In the genomic region with DNA sequence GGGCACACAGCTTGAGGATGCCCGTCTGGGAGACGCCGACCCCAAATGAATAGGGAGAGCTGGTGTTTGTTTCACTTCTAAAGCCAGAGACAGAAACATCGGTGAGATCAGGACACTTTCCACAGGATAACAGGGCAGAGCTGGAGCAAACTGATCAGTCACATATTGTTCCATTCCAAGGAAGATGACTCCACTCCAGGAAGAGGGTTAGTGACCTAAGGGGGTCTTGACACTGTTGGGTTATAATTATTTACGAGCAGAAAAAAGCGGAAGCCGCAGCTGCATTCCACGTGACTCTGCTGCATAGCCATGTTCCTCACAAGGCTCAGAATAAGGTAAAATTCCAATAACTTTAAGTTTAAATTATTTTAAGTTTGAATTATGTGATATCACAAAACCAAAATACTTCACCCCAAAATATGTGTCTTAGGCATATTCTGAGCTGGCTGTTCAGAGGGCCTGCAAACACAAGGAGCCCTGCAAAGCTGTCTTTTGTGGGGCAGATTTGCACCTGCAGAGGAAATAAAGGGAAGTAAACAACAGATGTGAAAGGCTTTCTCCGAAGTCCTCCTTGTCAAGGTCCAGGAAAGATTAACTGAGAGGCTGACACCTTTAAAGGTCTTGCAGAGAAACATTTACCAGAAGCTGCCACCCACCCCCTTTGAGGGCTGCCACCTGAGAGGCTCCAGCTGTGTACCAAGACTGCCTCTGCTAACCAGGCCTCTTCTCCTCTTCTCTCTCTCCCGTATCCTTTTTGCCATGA, we compare ENCODE assay signal across 1 cellular context.
TF ChIP-seq lines count a peak whose summit lies in the region.

No MANE protein-coding gene starts in this region.

TF ChIP-seq in SK-N-SH treated with all-trans-retinoic acid at 6 μM for 48 hours, 23 proteins besides CTCF, POLR2A, EP300 and RAD21 (continued from another document):
- TF ChIP-seq, protein P1, sequence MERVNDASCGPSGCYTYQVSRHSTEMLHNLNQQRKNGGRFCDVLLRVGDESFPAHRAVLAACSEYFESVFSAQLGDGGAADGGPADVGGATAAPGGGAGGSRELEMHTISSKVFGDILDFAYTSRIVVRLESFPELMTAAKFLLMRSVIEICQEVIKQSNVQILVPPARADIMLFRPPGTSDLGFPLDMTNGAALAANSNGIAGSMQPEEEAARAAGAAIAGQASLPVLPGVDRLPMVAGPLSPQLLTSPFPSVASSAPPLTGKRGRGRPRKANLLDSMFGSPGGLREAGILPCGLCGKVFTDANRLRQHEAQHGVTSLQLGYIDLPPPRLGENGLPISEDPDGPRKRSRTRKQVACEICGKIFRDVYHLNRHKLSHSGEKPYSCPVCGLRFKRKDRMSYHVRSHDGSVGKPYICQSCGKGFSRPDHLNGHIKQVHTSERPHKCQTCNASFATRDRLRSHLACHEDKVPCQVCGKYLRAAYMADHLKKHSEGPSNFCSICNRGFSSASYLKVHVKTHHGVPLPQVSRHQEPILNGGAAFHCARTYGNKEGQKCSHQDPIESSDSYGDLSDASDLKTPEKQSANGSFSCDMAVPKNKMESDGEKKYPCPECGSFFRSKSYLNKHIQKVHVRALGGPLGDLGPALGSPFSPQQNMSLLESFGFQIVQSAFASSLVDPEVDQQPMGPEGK (CRISPR knock-in tag; IDR thresholded peaks at IDR 0.05; ENCODE audit: borderline replicate concordance) = no peak
- TF ChIP-seq ARNTL (CRISPR knock-in tag; IDR thresholded peaks at IDR 0.05; ENCODE audit: borderline replicate concordance, low read depth) (no peak), ZNF8 (CRISPR knock-in tag; IDR thresholded peaks at IDR 0.05) (no peak), RARB (CRISPR knock-in tag; IDR thresholded peaks at IDR 0.05) (no peak), BACH2 (CRISPR knock-in tag; IDR thresholded peaks at IDR 0.05; ENCODE audit: borderline replicate concordance) (no peak), OSR1 (CRISPR knock-in tag; IDR thresholded peaks at IDR 0.05) (no peak), ISL1 (CRISPR knock-in tag; IDR thresholded peaks at IDR 0.05) (no peak)
- TF ChIP-seq, protein P2, sequence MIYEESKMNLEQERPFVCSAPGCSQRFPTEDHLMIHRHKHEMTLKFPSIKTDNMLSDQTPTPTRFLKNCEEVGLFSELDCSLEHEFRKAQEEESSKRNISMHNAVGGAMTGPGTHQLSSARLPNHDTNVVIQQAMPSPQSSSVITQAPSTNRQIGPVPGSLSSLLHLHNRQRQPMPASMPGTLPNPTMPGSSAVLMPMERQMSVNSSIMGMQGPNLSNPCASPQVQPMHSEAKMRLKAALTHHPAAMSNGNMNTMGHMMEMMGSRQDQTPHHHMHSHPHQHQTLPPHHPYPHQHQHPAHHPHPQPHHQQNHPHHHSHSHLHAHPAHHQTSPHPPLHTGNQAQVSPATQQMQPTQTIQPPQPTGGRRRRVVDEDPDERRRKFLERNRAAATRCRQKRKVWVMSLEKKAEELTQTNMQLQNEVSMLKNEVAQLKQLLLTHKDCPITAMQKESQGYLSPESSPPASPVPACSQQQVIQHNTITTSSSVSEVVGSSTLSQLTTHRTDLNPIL (CRISPR knock-in tag; IDR thresholded peaks at IDR 0.05; ENCODE audit: low read depth) = no peak
